Comparison of ENCODE assay signal across 18 cellular contexts in genomic region chr1:95196017-95196416, GRCh38.
"Had no signal": no experiment of that assay in that cellular context is flagged by ENCODE, and none has a peak within 500 bp of the region (broad histone marks: within the 10 kb centered on the region; RNA-seq: fewer than 3 reads in every experiment).

No MANE protein-coding gene starts in this region.

- H3K27ac ChIP-seq: left lung, prostate gland, thoracic aorta had no signal

- DNase-seq: activated B cell treated with CpG ODN at 0.5 μM for 24 hours; activated CD4-positive, alpha-beta T cell treated with anti-CD3 and anti-CD28 coated beads for 48 hours; activated naive CD8-positive, alpha-beta T cell treated with anti-CD3 and anti-CD28 coated beads for 36 hours; cerebellar nuclear complex; effector memory CD4-positive, alpha-beta T cell; islet precursor cell; left lung; natural killer cell; nucleus accumbens; stimulated activated CD4-positive, alpha-beta T cell treated with anti-CD3 and anti-CD28 coated beads, Interleukin-1b, Interleukin-23, amount 100 ng/mL, for 48 hours; SW 1271 had no signal

- H3K27ac Mint-ChIP-seq: activated B cell treated with CpG ODN at 0.5 μM for 24 hours; activated naive CD8-positive, alpha-beta T cell treated with anti-CD3 and anti-CD28 coated beads for 36 hours; dendritic cell treated with granulocyte-macrophage colony-stimulating factor and Interleukin-4, amounts not matched to agents 40 ng/mL and 50 ng/mL, for 4 days; memory B cell; natural killer cell had no signal

- H3K27me3 ChIP-seq: gastroesophageal sphincter, left lung had no signal

- H3K4me1 Mint-ChIP-seq: activated B cell treated with CpG ODN at 0.5 μM for 24 hours; activated naive CD8-positive, alpha-beta T cell treated with anti-CD3 and anti-CD28 coated beads for 36 hours; memory B cell; natural killer cell had no signal

- H3K9me3 Mint-ChIP-seq: activated B cell treated with CpG ODN at 0.5 μM for 24 hours; activated naive CD8-positive, alpha-beta T cell treated with anti-CD3 and anti-CD28 coated beads for 36 hours; dendritic cell treated with granulocyte-macrophage colony-stimulating factor and Interleukin-4, amounts not matched to agents 40 ng/mL and 50 ng/mL, for 4 days; memory B cell; natural killer cell had no signal

- H3K4me1 ChIP-seq: left lung had no signal

- H3K4me3 Mint-ChIP-seq: activated B cell treated with CpG ODN at 0.5 μM for 24 hours; activated naive CD8-positive, alpha-beta T cell treated with anti-CD3 and anti-CD28 coated beads for 36 hours; dendritic cell treated with granulocyte-macrophage colony-stimulating factor and Interleukin-4, amounts not matched to agents 40 ng/mL and 50 ng/mL, for 4 days; memory B cell; natural killer cell had no signal

- ATAC-seq: gastroesophageal sphincter, left lung, natural killer cell, sciatic nerve had no signal

- FAIRE-seq: TTC549 had no signal

- H3K27me3 Mint-ChIP-seq: dendritic cell treated with granulocyte-macrophage colony-stimulating factor and Interleukin-4, amounts not matched to agents 40 ng/mL and 50 ng/mL, for 4 days; memory B cell had no signal

- H3K9me3 ChIP-seq: gastroesophageal sphincter, left lung, prostate gland, thoracic aorta had no signal

- H3K36me3 ChIP-seq: left lung, prostate gland, thoracic aorta had no signal

- H3K36me3 Mint-ChIP-seq: activated naive CD8-positive, alpha-beta T cell treated with anti-CD3 and anti-CD28 coated beads for 36 hours; natural killer cell had no signal

- H3K4me3 ChIP-seq: gastroesophageal sphincter, left lung, prostate gland, thoracic aorta had no signal
